ENCODE assay signal across 1 cellular context in genomic region chr4:38872620-38873019, GRCh38.
A peak's percentile ranks its signal among the peaks of the same experiment; 100 is the strongest.
TF ChIP-seq lines count a peak whose summit lies in the region.

No MANE protein-coding gene starts in this region.

TF ChIP-seq in K562, 482 proteins besides CTCF, POLR2A, EP300 and RAD21 (continued from another document):
- TF ChIP-seq, protein P1, sequence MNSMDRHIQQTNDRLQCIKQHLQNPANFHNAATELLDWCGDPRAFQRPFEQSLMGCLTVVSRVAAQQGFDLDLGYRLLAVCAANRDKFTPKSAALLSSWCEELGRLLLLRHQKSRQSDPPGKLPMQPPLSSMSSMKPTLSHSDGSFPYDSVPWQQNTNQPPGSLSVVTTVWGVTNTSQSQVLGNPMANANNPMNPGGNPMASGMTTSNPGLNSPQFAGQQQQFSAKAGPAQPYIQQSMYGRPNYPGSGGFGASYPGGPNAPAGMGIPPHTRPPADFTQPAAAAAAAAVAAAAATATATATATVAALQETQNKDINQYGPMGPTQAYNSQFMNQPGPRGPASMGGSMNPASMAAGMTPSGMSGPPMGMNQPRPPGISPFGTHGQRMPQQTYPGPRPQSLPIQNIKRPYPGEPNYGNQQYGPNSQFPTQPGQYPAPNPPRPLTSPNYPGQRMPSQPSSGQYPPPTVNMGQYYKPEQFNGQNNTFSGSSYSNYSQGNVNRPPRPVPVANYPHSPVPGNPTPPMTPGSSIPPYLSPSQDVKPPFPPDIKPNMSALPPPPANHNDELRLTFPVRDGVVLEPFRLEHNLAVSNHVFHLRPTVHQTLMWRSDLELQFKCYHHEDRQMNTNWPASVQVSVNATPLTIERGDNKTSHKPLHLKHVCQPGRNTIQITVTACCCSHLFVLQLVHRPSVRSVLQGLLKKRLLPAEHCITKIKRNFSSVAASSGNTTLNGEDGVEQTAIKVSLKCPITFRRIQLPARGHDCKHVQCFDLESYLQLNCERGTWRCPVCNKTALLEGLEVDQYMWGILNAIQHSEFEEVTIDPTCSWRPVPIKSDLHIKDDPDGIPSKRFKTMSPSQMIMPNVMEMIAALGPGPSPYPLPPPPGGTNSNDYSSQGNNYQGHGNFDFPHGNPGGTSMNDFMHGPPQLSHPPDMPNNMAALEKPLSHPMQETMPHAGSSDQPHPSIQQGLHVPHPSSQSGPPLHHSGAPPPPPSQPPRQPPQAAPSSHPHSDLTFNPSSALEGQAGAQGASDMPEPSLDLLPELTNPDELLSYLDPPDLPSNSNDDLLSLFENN (IDR thresholded peaks at IDR 0.05; ENCODE audit: low read depth in 2 of 2, low read length in 2 of 2): no peak
- TF ChIP-seq FOXK2 (conservative IDR thresholded peaks at IDR 0.05 in 1 of 2, IDR thresholded peaks at IDR 0.05 in 1 of 2; ENCODE audit: low read depth in 2 of 2) (peak; percentile 85 to 91), FOXA1 (IDR thresholded peaks at IDR 0.05; ENCODE audit: borderline replicate concordance) (0 out of 2 replicates have a peak, but pooled peaks have one; percentile 55), CEBPB (tag; IDR thresholded peaks at IDR 0.05) (peak; percentile 64), NFE2 (IDR thresholded peaks at IDR 0.05; ENCODE audit: low read depth) (peak; percentile 78), FOXA3 (CRISPR knock-in tag; conservative IDR thresholded peaks at IDR 0.05 in 1 of 2, IDR thresholded peaks at IDR 0.05 in 1 of 2) (peak; percentile 89), PHF20 (IDR thresholded peaks at IDR 0.05; ENCODE audit: partially characterized antibody) (no peak), JUN (IDR thresholded peaks at IDR 0.05; ENCODE audit: borderline replicate concordance, low read depth, low read length) (peak; percentile 33; the same call in 1 of the 2 replicates), JUN (CRISPR knock-in tag; IDR thresholded peaks at IDR 0.05; ENCODE audit: borderline replicate concordance) (no peak), ZNF316 (IDR thresholded peaks at IDR 0.05) (0 out of 2 replicates have a peak, but pooled peaks have one; percentile 32), FOXJ2 (tag; IDR thresholded peaks at IDR 0.05) (peak; percentile 74), ZNF766 (CRISPR knock-in tag; conservative IDR thresholded peaks at IDR 0.05) (0 out of 2 replicates have a peak, but pooled peaks have one; percentile 48), CEBPG (CRISPR knock-in tag; IDR thresholded peaks at IDR 0.05) (no peak), CEBPG (tag; conservative IDR thresholded peaks at IDR 0.05 in 1 of 2, IDR thresholded peaks at IDR 0.05 in 1 of 2) (peak; percentile 38 to 42; a peak in 2 of 4 replicates)
- TF ChIP-seq, protein P2, sequence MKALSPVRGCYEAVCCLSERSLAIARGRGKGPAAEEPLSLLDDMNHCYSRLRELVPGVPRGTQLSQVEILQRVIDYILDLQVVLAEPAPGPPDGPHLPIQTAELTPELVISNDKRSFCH (CRISPR knock-in tag; IDR thresholded peaks at IDR 0.05): no peak
- TF ChIP-seq, protein P2 (tag; IDR thresholded peaks at IDR 0.05): no peak
